In the genomic region with DNA sequence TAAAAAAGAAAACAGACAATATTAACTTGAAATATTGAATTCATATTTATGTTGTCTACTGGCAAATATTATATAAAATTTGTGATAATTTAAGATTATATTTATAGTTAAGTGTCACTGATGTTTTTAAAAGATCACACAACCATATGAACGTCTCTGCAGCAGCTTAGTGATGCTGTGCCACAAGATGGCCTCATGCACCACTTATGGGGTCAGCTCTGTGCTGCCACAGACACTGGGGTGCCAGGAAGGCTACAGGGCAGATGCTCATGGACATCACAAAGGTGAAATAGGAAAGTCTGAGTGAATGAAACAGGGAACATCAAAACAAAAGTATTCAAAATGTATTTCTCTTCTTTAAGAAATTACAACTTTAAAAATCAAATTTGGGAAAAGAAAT, we compare ENCODE assay signal across 15 cellular contexts. TPM values are rescaled to one million over a fixed set of nuclear protein-coding genes. Genes with fewer than 3 reads are reported as not detected.
DNase-seq lines count a peak whose midpoint lies in the region; ATAC-seq and TF ChIP-seq lines count a peak whose summit lies in the region.
"Had no signal": no experiment of that assay in that cellular context is flagged by ENCODE, and none has a peak within 500 bp of the region (broad histone marks: within the 10 kb centered on the region; RNA-seq: fewer than 3 reads in every experiment).

No MANE protein-coding gene starts in this region.

- no peaks in the 10 kb centered on the region for H3K79me2 ChIP-seq in OCI-LY3 (ENCODE audit: low read length)

- H3K4me3 Mint-ChIP-seq in mesothelial cell of epicardium, result no peak overlapping the region
- H3K4me3 Mint-ChIP-seq: CD4-positive, CD25-positive, alpha-beta regulatory T cell had no signal

- no peak overlapping the region for H3K4me2 ChIP-seq in OCI-LY3 (ENCODE audit: low read length)

- H3K36me3 ChIP-seq in OCI-LY3 (replicated peaks; ENCODE audit: low read depth, low read length), result peaks cover 3% of the 10 kb centered on the region
- H3K36me3 ChIP-seq: prostate gland, SJSA1 had no signal

- in situ Hi-C loops in ACHN (cut with HindIII; ENCODE audit: low pct_ligation_motif_present, low pct_unique_long_range_greater_than_20kb, low sequenced_read_pairs), result no loop called here

- no peak overlapping the region for H3K27ac ChIP-seq in OCI-LY3 (ENCODE audit: low read length)
- H3K27ac ChIP-seq in coronary artery, result no peak overlapping the region
- H3K27ac ChIP-seq: prostate gland, SJSA1 had no signal

- no peaks in the 10 kb centered on the region for H4K20me1 ChIP-seq in OCI-LY3 (ENCODE audit: insufficient read depth, low read length)

- no peak overlapping the region for H3K9ac ChIP-seq in OCI-LY3 (ENCODE audit: low read length)

- peak; percentile 7 for DNase-seq in ACHN
- no peak for DNase-seq in GM12864 (ENCODE audit: low read depth)
- DNase-seq in fibroblast of villous mesenchyme (ENCODE audit: low read depth), result no peak
- DNase-seq in mesothelial cell of epicardium (ENCODE audit: low spot score in 2 of 2, unreplicated experiment in 2 of 2), result no peak
- DNase-seq in 8988T, result no peak
- DNase-seq in coronary artery (ENCODE audit: low spot score), result no peak
- DNase-seq: activated CD4-positive, alpha-beta T cell treated with anti-CD3 and anti-CD28 coated beads, Interleukin-2, amount 50 U/mL, for 1 hour; activated naive CD4-positive, alpha-beta T cell treated with anti-CD3 and anti-CD28 coated beads, Interleukin-2, amount 50 U/mL, for 16 hours; KBM-7; NCI-H2227 treated with DMSO at 0.1 percent for 48 hours had no signal

- no peaks in the 10 kb centered on the region for H3K9me3 ChIP-seq in OCI-LY3 (ENCODE audit: insufficient read depth, low read length)
- H3K9me3 ChIP-seq: prostate gland, SJSA1 had no signal

- H2AFZ ChIP-seq in OCI-LY3 (ENCODE audit: low read depth, low read length), result no peak overlapping the region

- no peak for ATAC-seq in GM21723 (IDR thresholded peaks at IDR 0.05; ENCODE audit: unreplicated experiment)

- H3K27me3 ChIP-seq in OCI-LY3 (ENCODE audit: low read depth, low read length), result no peaks in the 10 kb centered on the region
- H3K27me3 ChIP-seq: SJSA1 had no signal

- no peaks in the 10 kb centered on the region for H3K27me3 Mint-ChIP-seq in mesothelial cell of epicardium (ENCODE audit: low read depth)
- H3K27me3 Mint-ChIP-seq: CD4-positive, CD25-positive, alpha-beta regulatory T cell had no signal

- no peak overlapping the region for H3K4me3 ChIP-seq in GM12864 (ENCODE audit: low read depth, low read length)
- H3K4me3 ChIP-seq in OCI-LY3 (ENCODE audit: low read length), result no peak overlapping the region
- no peak overlapping the region for H3K4me3 ChIP-seq in fibroblast of villous mesenchyme (ENCODE audit: low read depth, low read length)
- H3K4me3 ChIP-seq in coronary artery, result no peak overlapping the region
- H3K4me3 ChIP-seq: prostate gland, SJSA1 had no signal

- H3K4me1 Mint-ChIP-seq in mesothelial cell of epicardium, result no peaks in the 10 kb centered on the region

- no peak overlapping the region for H3K27ac Mint-ChIP-seq in mesothelial cell of epicardium

- peaks cover 28% of the 10 kb centered on the region for H3K36me3 Mint-ChIP-seq in mesothelial cell of epicardium

- TF ChIP-seq CTCF in GM12864 (IDR thresholded peaks at IDR 0.05; ENCODE audit: low read depth, low read length, missing control alignments) (peak; percentile 29), OCI-LY3 (IDR thresholded peaks at IDR 0.05; ENCODE audit: low read depth, low read length) (peak; percentile 40), fibroblast of villous mesenchyme (IDR thresholded peaks at IDR 0.05; ENCODE audit: insufficient read depth, low read depth, low read length) (peak; percentile 20), mesothelial cell of epicardium (IDR thresholded peaks at IDR 0.05; ENCODE audit: unreplicated experiment) (no peak), coronary artery (IDR thresholded peaks at IDR 0.05) (no peak)

- H3K9me3 Mint-ChIP-seq in mesothelial cell of epicardium, result no peaks in the 10 kb centered on the region
- H3K9me3 Mint-ChIP-seq: CD4-positive, CD25-positive, alpha-beta regulatory T cell had no signal

- no peaks in the 10 kb centered on the region for H3K4me1 ChIP-seq in OCI-LY3 (ENCODE audit: low read length)
- H3K4me1 ChIP-seq: prostate gland, SJSA1 had no signal

RNA-seq across cellular contexts. Expression of a gene that starts 13.1 kb away (rescaled TPM):
- 15.1 and 21.6 TPM in 2 replicates for total RNA-seq in fibroblast of villous mesenchyme
- 32.4 to 33.6 TPM (median 33.5 TPM) in 3 replicates for total RNA-seq in mesothelial cell of epicardium

RNA-seq across cellular contexts. Expression of a gene that starts 28.2 kb away (rescaled TPM):
- 243 and 263 TPM in 2 replicates for total RNA-seq in fibroblast of villous mesenchyme
- total RNA-seq in mesothelial cell of epicardium, result 97.4 to 103 TPM (median 97.9 TPM) in 3 replicates

RNA-seq across cellular contexts. Expression of a gene that starts 28.4 kb away (rescaled TPM):
- 45.1 and 67.8 TPM in 2 replicates for total RNA-seq in fibroblast of villous mesenchyme
- 58.1 to 60.7 TPM (median 58.9 TPM) in 3 replicates for total RNA-seq in mesothelial cell of epicardium

RNA-seq across cellular contexts. Expression of a gene that starts 53.5 kb away (rescaled TPM):
- total RNA-seq in fibroblast of villous mesenchyme (28.7 and 45.3 TPM in 2 replicates), mesothelial cell of epicardium (67.3 to 72.5 TPM (median 68.1 TPM) in 3 replicates)

Comparison
In these comparisons a context has a peak if more than half of its experiments do, and no peak if none do; other contexts are left out.
1. CTCF ChIP-seq: peak in GM12864 (single experiment), OCI-LY3 (single experiment) and fibroblast of villous mesenchyme (single experiment); none in mesothelial cell of epicardium (single experiment) and coronary artery (single experiment).